ENCODE assay signal across 35 cellular contexts in the genomic region with DNA sequence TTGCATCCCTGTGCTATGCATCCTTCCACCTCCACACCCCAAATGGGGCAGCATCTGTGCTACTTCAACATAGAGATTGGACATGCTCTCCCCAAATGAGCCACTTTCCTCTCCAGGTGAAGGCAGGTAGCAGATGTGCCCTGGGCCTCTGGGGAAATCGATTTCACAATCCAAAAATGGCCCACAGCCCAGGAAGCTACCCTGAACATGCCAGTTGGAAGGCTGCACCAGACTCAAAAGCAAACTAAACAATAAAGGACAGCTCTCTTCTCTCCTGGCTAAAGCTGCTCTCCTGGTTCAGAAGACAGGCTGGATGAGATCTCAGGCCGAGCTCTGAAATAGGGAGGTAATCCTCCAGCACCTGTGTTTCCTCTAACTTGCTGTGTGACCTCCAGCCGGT. TPM values are rescaled to one million over a fixed set of nuclear protein-coding genes. Genes with fewer than 3 reads are reported as not detected.
"Had no signal": no experiment of that assay in that cellular context is flagged by ENCODE, and none has a peak within 500 bp of the region (broad histone marks: within the 10 kb centered on the region; RNA-seq: fewer than 3 reads in every experiment).

No MANE protein-coding gene starts in this region.

- H3K4me2 ChIP-seq: PC-9 had no signal

- H2AFZ ChIP-seq: PC-9 had no signal

- H3K36me3 ChIP-seq: ascending aorta, cardiac muscle cell, MG63 had no signal

- FAIRE-seq: RCC 7860 had no signal

- DNase-seq: activated CD4-positive, alpha-beta T cell treated with anti-CD3 and anti-CD28 coated beads, Interleukin-2, amount 10 ng/mL, durations not matched to agents 24 days and 14 days; activated CD4-positive, alpha-beta T cell treated with anti-CD3 and anti-CD28 coated beads, Interleukin-2, amount 50 U/mL, for 4 hours; activated CD8-positive, alpha-beta T cell treated with anti-CD3 and anti-CD28 coated beads for 36 hours; activated effector memory CD4-positive, alpha-beta T cell treated with anti-CD3 and anti-CD28 coated beads, Interleukin-2, amount 50 U/mL, for 16 hours; activated naive CD4-positive, alpha-beta T cell; activated naive CD8-positive, alpha-beta T cell treated with anti-CD3 and anti-CD28 coated beads, Interleukin-2, amount 10 ng/mL, durations not matched to agents 7 days and 5 days; activated T-cell treated with anti-CD3 and anti-CD28 coated beads, Interleukin-2, amount 50 U/mL, for 1 hour; activated T-cell treated with anti-CD3 and anti-CD28 coated beads, Interleukin-2, amount 50 U/mL, for 72 hours; amygdala; Karpas-422; KBM-7; MG63; NCI-H1048; NCI-H1417; NCI-H146; NCI-H187; NCI-H2029 treated with DMSO at 0.1 percent for 48 hours; NCI-H510A treated with DMSO at 0.1 percent for 48 hours; NCI-H526 treated with DMSO at 0.1 percent for 48 hours; NCI-H82; NK-92 treated with Interleukin-12 subunit alpha and Interleukin-12 subunit beta, amount 100 ng/mL, for 24 hours; PC-9; SIG-M5; T1000 had no signal

- H3K27me3 ChIP-seq: ascending aorta, cardiac muscle cell had no signal

- H3K4me1 ChIP-seq: ascending aorta had no signal

- H3K4me3 ChIP-seq: ascending aorta, cardiac muscle cell, MG63, PC-9 had no signal

- ATAC-seq: activated CD8-positive, alpha-beta T cell treated with anti-CD3 and anti-CD28 coated beads for 36 hours; activated T-cell treated with anti-CD3 and anti-CD28 coated beads, Interleukin-2, amount 50 U/mL, for 72 hours; activated T-helper 17 cell treated with anti-CD3 and anti-CD28 coated beads, Interleukin-2, amount 50 U/mL, for 72 hours; Right ventricle myocardium inferior had no signal

- H3K9me3 ChIP-seq: ascending aorta, MG63 had no signal

- H3K27ac ChIP-seq: ascending aorta, cardiac muscle cell, PC-9, RWPE1 had no signal

RNA-seq across cellular contexts. Expression of a gene that starts 19.7 kb away (rescaled TPM):
- total RNA-seq: activated CD4-positive, alpha-beta T cell treated with anti-CD3 and anti-CD28 coated beads, Interleukin-2, amount 10 ng/mL, durations not matched to agents 24 days and 14 days; activated CD8-positive, alpha-beta memory T cell treated with anti-CD3 and anti-CD28 coated beads for 36 hours; activated CD8-positive, alpha-beta T cell treated with anti-CD3 and anti-CD28 coated beads for 36 hours; activated naive CD8-positive, alpha-beta T cell treated with anti-CD3 and anti-CD28 coated beads, Interleukin-2, amount 10 ng/mL, durations not matched to agents 7 days and 5 days; activated T-cell treated with anti-CD3 and anti-CD28 coated beads, Interleukin-2, amount 50 U/mL, for 72 hours; activated T-helper 17 cell treated with anti-CD3 and anti-CD28 coated beads, Interleukin-2, amount 50 U/mL, for 72 hours; ascending aorta; cardiac muscle cell; chondrocyte; OCI-LY7; PC-9; Right ventricle myocardium inferior; T-helper 1 cell treated with Interleukin-12 subunit alpha and Interleukin-12 subunit beta and Interleukin-4 antibody, amounts not matched to agents 30 ng/mL and 1 ng/mL, for 36 hours; T-helper 2 cell treated with Interferon-gamma antibody and Interleukin-4, amounts not matched to agents 100 ng/mL and 5 ng/mL, for 36 hours had no signal
- polyA plus RNA-seq: cardiac muscle cell had no signal
